ENCODE assay signal across 21 cellular contexts in genomic region chr15:31046759-31047359, GRCh38. TPM values are rescaled to one million over a fixed set of nuclear protein-coding genes. Genes with fewer than 3 reads are reported as not detected.
"Had no signal": no experiment of that assay in that cellular context is flagged by ENCODE, and none has a peak within 500 bp of the region (broad histone marks: within the 10 kb centered on the region; RNA-seq: fewer than 3 reads in every experiment).

No MANE protein-coding gene starts in this region.

- H3K4me1 Mint-ChIP-seq: activated CD4-positive, alpha-beta T cell treated with anti-CD3 and anti-CD28 coated beads for 36 hours had no signal

- H3K4me3 Mint-ChIP-seq: activated CD4-positive, alpha-beta memory T cell treated with anti-CD3 and anti-CD28 coated beads, Interleukin-2, amount 10 ng/mL, durations not matched to agents 7 days and 5 days; activated CD4-positive, alpha-beta T cell treated with anti-CD3 and anti-CD28 coated beads for 36 hours; activated CD8-positive, alpha-beta memory T cell treated with anti-CD3 and anti-CD28 coated beads, Interleukin-2, amount 10 ng/mL, durations not matched to agents 7 days and 5 days; activated naive CD8-positive, alpha-beta T cell; effector memory CD8-positive, alpha-beta T cell had no signal

- H3K9me3 Mint-ChIP-seq: activated CD4-positive, alpha-beta memory T cell treated with anti-CD3 and anti-CD28 coated beads, Interleukin-2, amount 10 ng/mL, durations not matched to agents 7 days and 5 days; effector memory CD8-positive, alpha-beta T cell had no signal

- H3K36me3 Mint-ChIP-seq: activated CD8-positive, alpha-beta memory T cell treated with anti-CD3 and anti-CD28 coated beads, Interleukin-2, amount 10 ng/mL, durations not matched to agents 7 days and 5 days; activated naive CD8-positive, alpha-beta T cell had no signal

- H3K27ac Mint-ChIP-seq: activated CD4-positive, alpha-beta memory T cell treated with anti-CD3 and anti-CD28 coated beads, Interleukin-2, amount 10 ng/mL, durations not matched to agents 7 days and 5 days; activated CD4-positive, alpha-beta T cell treated with anti-CD3 and anti-CD28 coated beads for 36 hours; activated CD8-positive, alpha-beta memory T cell treated with anti-CD3 and anti-CD28 coated beads, Interleukin-2, amount 10 ng/mL, durations not matched to agents 7 days and 5 days; activated naive CD8-positive, alpha-beta T cell had no signal

- H3K9ac ChIP-seq: parathyroid adenoma had no signal

- DNase-seq: activated CD4-positive, alpha-beta memory T cell treated with anti-CD3 and anti-CD28 coated beads, Interleukin-2, amount 10 ng/mL, durations not matched to agents 7 days and 5 days; activated CD4-positive, alpha-beta T cell treated with anti-CD3 and anti-CD28 coated beads for 36 hours; activated CD8-positive, alpha-beta memory T cell treated with anti-CD3 and anti-CD28 coated beads, Interleukin-2, amount 10 ng/mL, durations not matched to agents 7 days and 5 days; effector memory CD8-positive, alpha-beta T cell; foreskin fibroblast; hippocampal formation; mammary epithelial cell; stimulated activated CD8-positive, alpha-beta memory T cell treated with anti-CD3 and anti-CD28 coated beads, Interleukin-4, amount 100 ng/mL, for 48 hours; stimulated activated naive CD4-positive, alpha-beta T cell; SW 1271; thyroid gland had no signal

- ATAC-seq: activated CD4-positive, alpha-beta T cell treated with anti-CD3 and anti-CD28 coated beads for 36 hours; activated CD8-positive, alpha-beta memory T cell treated with anti-CD3 and anti-CD28 coated beads, Interleukin-2, amount 10 ng/mL, durations not matched to agents 7 days and 5 days; effector memory CD8-positive, alpha-beta T cell; left lobe of liver; sciatic nerve had no signal

- H3K27me3 Mint-ChIP-seq: activated naive CD8-positive, alpha-beta T cell had no signal

- H2AFZ ChIP-seq: parathyroid adenoma had no signal

- H3K27me3 ChIP-seq: neutrophil, thyroid gland had no signal

- H3K36me3 ChIP-seq: neutrophil, thyroid gland, WERI-Rb-1 had no signal

- H3K27ac ChIP-seq: neutrophil, parathyroid adenoma, thyroid gland, WERI-Rb-1 had no signal

- H3K4me3 ChIP-seq: thyroid gland had no signal

- H3K9me3 ChIP-seq: neutrophil, thyroid gland had no signal

RNA-seq across cellular contexts. Expression of gene TRPM1, which starts 54.7 kb away (rescaled TPM):
- total RNA-seq: activated CD4-positive, alpha-beta memory T cell treated with anti-CD3 and anti-CD28 coated beads, Interleukin-2, amount 10 ng/mL, durations not matched to agents 7 days and 5 days; activated CD4-positive, alpha-beta T cell treated with anti-CD3 and anti-CD28 coated beads for 36 hours; cerebellum; glomerular endothelial cell; mammary epithelial cell; sciatic nerve; subcutaneous adipose tissue; T-helper 2 cell treated with Interferon-gamma antibody and Interleukin-4, amounts not matched to agents 100 ng/mL and 5 ng/mL, for 36 hours; thyroid gland had no signal
- polyA plus RNA-seq: mammary epithelial cell had no signal
